8 cellular contexts compared by ENCODE assay signal in the genomic region with DNA sequence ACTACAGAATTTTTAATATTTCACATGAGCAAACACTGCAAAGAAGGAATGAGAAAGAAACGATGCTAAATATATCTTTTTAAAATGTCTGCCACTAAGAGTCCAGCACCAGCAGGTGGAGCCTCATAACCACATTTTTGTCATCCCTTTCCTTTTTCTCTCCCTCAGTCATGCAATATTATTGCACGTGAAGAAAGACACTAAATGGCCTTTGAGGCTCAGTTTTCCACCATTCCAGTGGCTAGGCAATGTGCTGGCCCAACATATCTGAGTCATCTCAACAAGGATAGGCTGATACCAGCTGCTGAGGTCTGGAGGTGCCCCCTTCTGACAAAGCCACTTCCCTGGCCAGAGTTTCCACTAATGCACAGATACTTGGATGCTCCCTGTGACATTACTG. TPM values are rescaled to one million over a fixed set of nuclear protein-coding genes. Genes with fewer than 3 reads are reported as not detected.
DNase-seq lines count a peak whose midpoint lies in the region; ATAC-seq and TF ChIP-seq lines count a peak whose summit lies in the region.

No MANE protein-coding gene starts in this region.

- no peak for TF ChIP-seq CTCF in lower leg skin (IDR thresholded peaks at IDR 0.05)

- peak; percentile 4 for DNase-seq in COR-L47 (lab: John Stamatoyannopoulos, UW)
- DNase-seq in NOMO-1 treated with dmso at 0.1 percent for 144 hours (lab: John Stamatoyannopoulos, UW; ENCODE audit: unreplicated experiment): peak; percentile 48
- peak; percentile 28 to 41 for DNase-seq in activated T-cell treated with anti-CD3 and anti-CD28 coated beads, Interleukin-2, amount 50 U/mL, for 48 hours
- DNase-seq in head of caudate nucleus: peak in 26 of 42 donors; percentile 7 to 62 (median 40)
- no peak for DNase-seq in sciatic nerve (ENCODE audit: low spot score)
- DNase-seq in lower leg skin (ENCODE audit: low spot score in 2 of 2): no peak

- no peak overlapping the region for H3K4me3 ChIP-seq in lower leg skin (ENCODE audit: low read depth, poor library complexity, severe bottlenecking)

- intact Hi-C loops in head of caudate nucleus (cut with DNase I): no loop called here
- intact Hi-C loops in sciatic nerve (cut with DNase I): no loop called here
- intact Hi-C loops in lower leg skin (cut with DNase I; ENCODE audit: low total_unique reads): loop anchor here (10.0 kb wide), 1 partner anchor 331 kb away; no protein-coding TSS in a partner anchor

- ATAC-seq in GM18909 (IDR thresholded peaks at IDR 0.05; ENCODE audit: poor library complexity, unreplicated experiment): peak; percentile 31
- peak; percentile 30 for ATAC-seq in HG03460 (IDR thresholded peaks at IDR 0.05; ENCODE audit: unreplicated experiment)
- peak; percentile 27 for ATAC-seq in sciatic nerve

- WGBS in lower leg skin, 2 donors: 1 to 3% methylated on average over 2 of the region's 2 CpGs

- TF ChIP-seq POLR2A in lower leg skin (IDR thresholded peaks at IDR 0.05): no peak

RNA-seq across cellular contexts. Expression of gene ALKBH8, which starts 1.8 kb away (rescaled TPM):
- 11.6 TPM for total RNA-seq in sciatic nerve
- 10 to 100 TPM in 1 of 4 donors, 1 to 10 TPM in 3; 5.6 to 14.5 (median 9.2) TPM for total RNA-seq in lower leg skin

RNA-seq across cellular contexts. Expression of gene ELMOD1, which starts 27.2 kb away (rescaled TPM):
- total RNA-seq in sciatic nerve: 0.36 TPM
- 100 to 1,000 TPM in 1 of 4 donors, 10 to 100 TPM in 3; 48.2 to 164 (median 72.3) TPM for total RNA-seq in lower leg skin

Comparison
In these comparisons a context has a peak if more than half of its experiments do, and no peak if none do; other contexts are left out.
1. DNase-seq: peak in COR-L47 (single experiment), NOMO-1 treated with dmso at 0.1 percent for 144 hours (single experiment), activated T-cell treated with anti-CD3 and anti-CD28 coated beads, Interleukin-2, amount 50 U/mL, for 48 hours (2 of 2) and head of caudate nucleus (26 of 42); none in sciatic nerve (single experiment) and lower leg skin (0 of 2).
2. RNA of gene ELMOD1, which starts 27.2 kb away (total RNA-seq): 48.2 to 164 TPM in lower leg skin; 0.36 TPM in sciatic nerve (single experiment); every median in the first group is over 10 times any median in the second.
3. Peak in every context shown above with its lines, with median percentiles within 50 percentile points of each other: ATAC-seq.